1 cellular context compared by ENCODE assay signal in the genomic region with DNA sequence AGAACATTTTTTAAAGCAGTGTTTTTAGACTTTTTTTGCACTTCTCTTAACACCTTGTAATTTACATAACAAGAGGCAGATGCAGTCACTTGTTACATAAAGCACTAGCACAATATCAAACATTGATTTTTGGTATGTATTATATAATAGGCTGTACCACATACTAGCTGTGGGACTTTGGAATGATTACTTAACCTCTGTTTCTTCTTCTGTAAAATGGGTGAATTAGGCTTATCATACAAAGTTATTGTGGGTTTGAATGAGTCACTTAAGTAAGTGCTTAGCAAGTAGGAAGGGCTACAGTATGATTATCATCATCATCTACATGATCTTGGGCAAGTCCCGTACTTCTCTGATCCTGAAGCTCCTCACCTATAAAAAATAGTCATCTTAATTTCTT.
TF ChIP-seq lines count a peak whose summit lies in the region.

No MANE protein-coding gene starts in this region.

TF ChIP-seq in GM23338, 12 proteins besides CTCF, POLR2A, EP300 and RAD21 (continued from another document):
- TF ChIP-seq, protein P1, sequence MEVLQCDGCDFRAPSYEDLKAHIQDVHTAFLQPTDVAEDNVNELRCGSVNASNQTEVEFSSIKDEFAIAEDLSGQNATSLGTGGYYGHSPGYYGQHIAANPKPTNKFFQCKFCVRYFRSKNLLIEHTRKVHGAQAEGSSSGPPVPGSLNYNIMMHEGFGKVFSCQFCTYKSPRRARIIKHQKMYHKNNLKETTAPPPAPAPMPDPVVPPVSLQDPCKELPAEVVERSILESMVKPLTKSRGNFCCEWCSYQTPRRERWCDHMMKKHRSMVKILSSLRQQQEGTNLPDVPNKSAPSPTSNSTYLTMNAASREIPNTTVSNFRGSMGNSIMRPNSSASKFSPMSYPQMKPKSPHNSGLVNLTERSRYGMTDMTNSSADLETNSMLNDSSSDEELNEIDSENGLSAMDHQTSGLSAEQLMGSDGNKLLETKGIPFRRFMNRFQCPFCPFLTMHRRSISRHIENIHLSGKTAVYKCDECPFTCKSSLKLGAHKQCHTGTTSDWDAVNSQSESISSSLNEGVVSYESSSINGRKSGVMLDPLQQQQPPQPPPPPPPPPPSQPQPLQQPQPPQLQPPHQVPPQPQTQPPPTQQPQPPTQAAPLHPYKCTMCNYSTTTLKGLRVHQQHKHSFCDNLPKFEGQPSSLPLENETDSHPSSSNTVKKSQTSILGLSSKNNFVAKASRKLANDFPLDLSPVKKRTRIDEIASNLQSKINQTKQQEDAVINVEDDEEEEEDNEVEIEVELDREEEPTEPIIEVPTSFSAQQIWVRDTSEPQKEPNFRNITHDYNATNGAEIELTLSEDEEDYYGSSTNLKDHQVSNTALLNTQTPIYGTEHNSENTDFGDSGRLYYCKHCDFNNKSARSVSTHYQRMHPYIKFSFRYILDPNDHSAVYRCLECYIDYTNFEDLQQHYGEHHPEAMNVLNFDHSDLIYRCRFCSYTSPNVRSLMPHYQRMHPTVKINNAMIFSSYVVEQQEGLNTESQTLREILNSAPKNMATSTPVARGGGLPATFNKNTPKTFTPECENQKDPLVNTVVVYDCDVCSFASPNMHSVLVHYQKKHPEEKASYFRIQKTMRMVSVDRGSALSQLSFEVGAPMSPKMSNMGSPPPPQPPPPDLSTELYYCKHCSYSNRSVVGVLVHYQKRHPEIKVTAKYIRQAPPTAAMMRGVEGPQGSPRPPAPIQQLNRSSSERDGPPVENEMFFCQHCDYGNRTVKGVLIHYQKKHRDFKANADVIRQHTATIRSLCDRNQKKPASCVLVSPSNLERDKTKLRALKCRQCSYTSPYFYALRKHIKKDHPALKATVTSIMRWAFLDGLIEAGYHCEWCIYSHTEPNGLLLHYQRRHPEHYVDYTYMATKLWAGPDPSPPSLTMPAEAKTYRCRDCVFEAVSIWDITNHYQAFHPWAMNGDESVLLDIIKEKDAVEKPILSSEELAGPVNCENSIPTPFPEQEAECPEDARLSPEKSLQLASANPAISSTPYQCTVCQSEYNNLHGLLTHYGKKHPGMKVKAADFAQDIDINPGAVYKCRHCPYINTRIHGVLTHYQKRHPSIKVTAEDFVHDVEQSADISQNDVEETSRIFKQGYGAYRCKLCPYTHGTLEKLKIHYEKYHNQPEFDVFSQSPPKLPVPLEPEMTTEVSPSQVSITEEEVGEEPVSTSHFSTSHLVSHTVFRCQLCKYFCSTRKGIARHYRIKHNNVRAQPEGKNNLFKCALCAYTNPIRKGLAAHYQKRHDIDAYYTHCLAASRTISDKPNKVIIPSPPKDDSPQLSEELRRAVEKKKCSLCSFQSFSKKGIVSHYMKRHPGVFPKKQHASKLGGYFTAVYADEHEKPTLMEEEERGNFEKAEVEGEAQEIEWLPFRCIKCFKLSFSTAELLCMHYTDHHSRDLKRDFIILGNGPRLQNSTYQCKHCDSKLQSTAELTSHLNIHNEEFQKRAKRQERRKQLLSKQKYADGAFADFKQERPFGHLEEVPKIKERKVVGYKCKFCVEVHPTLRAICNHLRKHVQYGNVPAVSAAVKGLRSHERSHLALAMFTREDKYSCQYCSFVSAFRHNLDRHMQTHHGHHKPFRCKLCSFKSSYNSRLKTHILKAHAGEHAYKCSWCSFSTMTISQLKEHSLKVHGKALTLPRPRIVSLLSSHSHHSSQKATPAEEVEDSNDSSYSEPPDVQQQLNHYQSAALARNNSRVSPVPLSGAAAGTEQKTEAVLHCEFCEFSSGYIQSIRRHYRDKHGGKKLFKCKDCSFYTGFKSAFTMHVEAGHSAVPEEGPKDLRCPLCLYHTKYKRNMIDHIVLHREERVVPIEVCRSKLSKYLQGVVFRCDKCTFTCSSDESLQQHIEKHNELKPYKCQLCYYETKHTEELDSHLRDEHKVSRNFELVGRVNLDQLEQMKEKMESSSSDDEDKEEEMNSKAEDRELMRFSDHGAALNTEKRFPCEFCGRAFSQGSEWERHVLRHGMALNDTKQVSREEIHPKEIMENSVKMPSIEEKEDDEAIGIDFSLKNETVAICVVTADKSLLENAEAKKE (CRISPR knock-in tag; IDR thresholded peaks at IDR 0.05) = no peak
- TF ChIP-seq, protein P2, sequence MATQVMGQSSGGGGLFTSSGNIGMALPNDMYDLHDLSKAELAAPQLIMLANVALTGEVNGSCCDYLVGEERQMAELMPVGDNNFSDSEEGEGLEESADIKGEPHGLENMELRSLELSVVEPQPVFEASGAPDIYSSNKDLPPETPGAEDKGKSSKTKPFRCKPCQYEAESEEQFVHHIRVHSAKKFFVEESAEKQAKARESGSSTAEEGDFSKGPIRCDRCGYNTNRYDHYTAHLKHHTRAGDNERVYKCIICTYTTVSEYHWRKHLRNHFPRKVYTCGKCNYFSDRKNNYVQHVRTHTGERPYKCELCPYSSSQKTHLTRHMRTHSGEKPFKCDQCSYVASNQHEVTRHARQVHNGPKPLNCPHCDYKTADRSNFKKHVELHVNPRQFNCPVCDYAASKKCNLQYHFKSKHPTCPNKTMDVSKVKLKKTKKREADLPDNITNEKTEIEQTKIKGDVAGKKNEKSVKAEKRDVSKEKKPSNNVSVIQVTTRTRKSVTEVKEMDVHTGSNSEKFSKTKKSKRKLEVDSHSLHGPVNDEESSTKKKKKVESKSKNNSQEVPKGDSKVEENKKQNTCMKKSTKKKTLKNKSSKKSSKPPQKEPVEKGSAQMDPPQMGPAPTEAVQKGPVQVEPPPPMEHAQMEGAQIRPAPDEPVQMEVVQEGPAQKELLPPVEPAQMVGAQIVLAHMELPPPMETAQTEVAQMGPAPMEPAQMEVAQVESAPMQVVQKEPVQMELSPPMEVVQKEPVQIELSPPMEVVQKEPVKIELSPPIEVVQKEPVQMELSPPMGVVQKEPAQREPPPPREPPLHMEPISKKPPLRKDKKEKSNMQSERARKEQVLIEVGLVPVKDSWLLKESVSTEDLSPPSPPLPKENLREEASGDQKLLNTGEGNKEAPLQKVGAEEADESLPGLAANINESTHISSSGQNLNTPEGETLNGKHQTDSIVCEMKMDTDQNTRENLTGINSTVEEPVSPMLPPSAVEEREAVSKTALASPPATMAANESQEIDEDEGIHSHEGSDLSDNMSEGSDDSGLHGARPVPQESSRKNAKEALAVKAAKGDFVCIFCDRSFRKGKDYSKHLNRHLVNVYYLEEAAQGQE (IDR thresholded peaks at IDR 0.05; ENCODE audit: unreplicated experiment) = no peak
- no peak for TF ChIP-seq EZH2phosphoT487 (IDR thresholded peaks at IDR 0.05; ENCODE audit: unreplicated experiment)
